8 cellular contexts compared by ENCODE assay signal in genomic region chr7:129367700-129368388, GRCh38.
A peak's percentile ranks its signal among the peaks of the same experiment; 100 is the strongest.
DNase-seq lines count a peak whose midpoint lies in the region; ATAC-seq and TF ChIP-seq lines count a peak whose summit lies in the region.

No MANE protein-coding gene starts in this region.

- H3K36me3 ChIP-seq in right lobe of liver: no peaks in the 10 kb centered on the region

- H3K4me3 ChIP-seq in dorsolateral prefrontal cortex (peak overlapping the region in 35 of 59 donors; percentile 3 to 50 (median 24)), right lobe of liver (no peak overlapping the region)

- H3K27me3 ChIP-seq in dorsolateral prefrontal cortex: no peaks in the 10 kb centered on the region
- no peaks in the 10 kb centered on the region for H3K27me3 ChIP-seq in right lobe of liver

- TF ChIP-seq POLR2A in right lobe of liver (IDR thresholded peaks at IDR 0.05): no peak

- 10% methylated on average over 6 of the region's 11 CpGs for WGBS in right lobe of liver (ENCODE audit: insufficient coverage, low coverage, low lambda C conversion rate, missing lambda C conversion rate)

- intact Hi-C loops in dorsolateral prefrontal cortex (cut with DNase I) (loop anchor here (2.0 to 10.0 kb wide), 6 partner anchors 103 to 647 kb away; no protein-coding TSS in a partner anchor), right lobe of liver (cut with DNase I) (loop anchor here (5.0 kb wide), 1 partner anchor 104 kb away; no protein-coding TSS in a partner anchor)

- H3K4me1 ChIP-seq in right lobe of liver: no peaks in the 10 kb centered on the region

- peak; percentile 85 for DNase-seq in AG20443 (ENCODE audit: low spot score)
- peak; percentile 36 for DNase-seq in NCI-H524 treated with DMSO at 0.1 percent for 48 hours (lab: John Stamatoyannopoulos, UW)
- peak; percentile 72 to 74 for DNase-seq in activated CD4-positive, alpha-beta T cell treated with anti-CD3 and anti-CD28 coated beads, Interleukin-2, amount 50 U/mL, for 4 hours
- peak; percentile 66 to 87 (median 77) for DNase-seq in dorsolateral prefrontal cortex
- DNase-seq in right lobe of liver: peak; percentile 67 to 75 (median 70)
- DNase-seq in stimulated activated CD4-positive, alpha-beta T cell treated with anti-CD3 and anti-CD28 coated beads, Interleukin-4, amount 100 ng/mL, for 4 hours: peak; percentile 63 to 72

- peak; percentile 66 for ATAC-seq in GM18909 (IDR thresholded peaks at IDR 0.05; ENCODE audit: poor library complexity, unreplicated experiment)
- peak; percentile 57 for ATAC-seq in HG03280 (IDR thresholded peaks at IDR 0.05; ENCODE audit: unreplicated experiment)
- peak; percentile 95 to 99 (median 97) for ATAC-seq in right lobe of liver

- TF ChIP-seq CTCF in dorsolateral prefrontal cortex (IDR thresholded peaks at IDR 0.05 in 54 of 56, conservative IDR thresholded peaks at IDR 0.05 in 2 of 56; ENCODE audit: low read depth in 1 of 56, partially characterized antibody in 56 of 56): peak; percentile 71 to 97 (median 92)
- TF ChIP-seq CTCF in right lobe of liver (IDR thresholded peaks at IDR 0.05): peak; percentile 78 to 89 (median 84)

- H3K27ac ChIP-seq in dorsolateral prefrontal cortex (peak overlapping the region in 39 of 59 donors; percentile 4 to 75 (median 54)), right lobe of liver (no peak overlapping the region)

- H3K9me3 ChIP-seq in right lobe of liver: no peaks in the 10 kb centered on the region

Comparison
In these comparisons a context has a peak if more than half of its experiments do, and no peak if none do; other contexts are left out.
1. H3K27ac ChIP-seq: peak in dorsolateral prefrontal cortex (39 of 59); none in right lobe of liver (0 of 3).
2. H3K4me3 ChIP-seq: peak in dorsolateral prefrontal cortex (35 of 59); none in right lobe of liver (0 of 3).
3. Peak in every context shown above with its lines, with median percentiles within 50 percentile points of each other: DNase-seq and ATAC-seq.